27 cellular contexts compared by ENCODE assay signal in the genomic region with DNA sequence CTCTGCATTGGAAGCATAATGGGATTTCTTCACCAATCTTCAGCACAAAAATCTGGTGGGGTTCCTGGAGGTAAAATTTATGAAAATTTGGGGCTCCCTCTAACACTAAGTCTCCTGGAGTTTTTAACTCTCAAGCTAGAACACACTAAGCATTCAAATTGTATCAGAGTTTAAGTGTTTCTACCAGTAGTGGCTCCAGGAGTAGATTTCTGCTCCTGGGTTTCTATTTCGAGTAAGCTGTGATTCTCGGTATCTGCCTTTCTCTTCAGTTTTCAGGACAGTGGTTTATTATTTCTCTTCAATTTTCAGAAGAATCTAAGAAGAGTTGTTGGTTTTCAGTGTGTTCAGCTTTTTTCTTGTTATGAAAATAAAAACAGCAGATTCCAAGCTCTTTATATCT.
"Had no signal": no experiment of that assay in that cellular context is flagged by ENCODE, and none has a peak within 500 bp of the region (broad histone marks: within the 10 kb centered on the region; RNA-seq: fewer than 3 reads in every experiment).

No MANE protein-coding gene starts in this region.

- H3K27me3 Mint-ChIP-seq: activated B cell treated with CpG ODN at 0.5 μM for 24 hours; activated CD4-positive, alpha-beta T cell treated with anti-CD3 and anti-CD28 coated beads, Interleukin-2, amount 10 ng/mL, durations not matched to agents 24 days and 14 days; activated naive CD8-positive, alpha-beta T cell treated with anti-CD3 and anti-CD28 coated beads, Interleukin-2, amount 50 U/mL, for 24 hours; T-cell had no signal

- H3K27me3 ChIP-seq: ascending aorta, body of pancreas, SJSA1 had no signal

- H3K4me3 ChIP-seq: ascending aorta, body of pancreas, SJSA1 had no signal

- H3K27ac Mint-ChIP-seq: activated B cell treated with CpG ODN at 0.5 μM for 24 hours; activated CD4-positive, alpha-beta T cell treated with anti-CD3 and anti-CD28 coated beads, Interleukin-2, amount 10 ng/mL, durations not matched to agents 24 days and 14 days; activated naive CD4-positive, alpha-beta T cell treated with anti-CD3 and anti-CD28 coated beads, Interleukin-2, amount 50 U/mL, for 72 hours; activated naive CD8-positive, alpha-beta T cell treated with anti-CD3 and anti-CD28 coated beads, Interleukin-2, amount 50 U/mL, for 24 hours; T-cell had no signal

- H3K9me3 ChIP-seq: ascending aorta, body of pancreas, SJSA1 had no signal

- H3K36me3 Mint-ChIP-seq: T-cell had no signal

- FAIRE-seq: bronchial epithelial cell, TTC549 had no signal

- DNase-seq: activated B cell treated with CpG ODN at 0.5 μM for 24 hours; activated CD4-positive, alpha-beta T cell treated with anti-CD3 and anti-CD28 coated beads for 1 hour; activated CD4-positive, alpha-beta T cell treated with anti-CD3 and anti-CD28 coated beads, Interleukin-2, amount 10 ng/mL, durations not matched to agents 24 days and 14 days; activated CD4-positive, alpha-beta T cell treated with anti-CD3 and anti-CD28 coated beads, Interleukin-2, amount 50 U/mL, for 48 hours; activated effector memory CD4-positive, alpha-beta T cell treated with anti-CD3 and anti-CD28 coated beads, Interleukin-2, amount 50 U/mL, for 16 hours; activated naive CD4-positive, alpha-beta T cell treated with Interleukin-2 at 50 U/mL for 16 hours; activated naive CD8-positive, alpha-beta T cell treated with anti-CD3 and anti-CD28 coated beads, Interleukin-2, amount 50 U/mL, for 24 hours; activated T-cell treated with anti-CD3 and anti-CD28 coated beads, Interleukin-2, amount 50 U/mL, for 4 hours; amniotic stem cell; body of pancreas; central memory CD4-positive, alpha-beta T cell; NCI-H146; NCI-H187 treated with DMSO at 0.1 percent for 48 hours; NCI-H2171; NCI-H2227 treated with DMSO at 0.1 percent for 48 hours; NCI-H526; NCI-H82; NK-92 treated with Interleukin-12 subunit alpha and Interleukin-12 subunit beta, amount 100 ng/mL, for 24 hours; SHP77; T-cell; T-helper 2 cell; T1000 had no signal

- H3K4me1 ChIP-seq: ascending aorta, body of pancreas, SJSA1 had no signal

- H3K4me1 Mint-ChIP-seq: activated B cell treated with CpG ODN at 0.5 μM for 24 hours; activated naive CD8-positive, alpha-beta T cell treated with anti-CD3 and anti-CD28 coated beads, Interleukin-2, amount 50 U/mL, for 24 hours; T-cell had no signal

- H3K36me3 ChIP-seq: ascending aorta, SJSA1 had no signal

- H3K27ac ChIP-seq: ascending aorta, body of pancreas, SJSA1 had no signal

- ATAC-seq: activated naive CD4-positive, alpha-beta T cell treated with anti-CD3 and anti-CD28 coated beads, Interleukin-2, amount 50 U/mL, for 72 hours; activated naive CD8-positive, alpha-beta T cell treated with anti-CD3 and anti-CD28 coated beads, Interleukin-2, amount 50 U/mL, for 24 hours; activated T-cell treated with anti-CD3 and anti-CD28 coated beads, Interleukin-2, amount 50 U/mL, for 4 hours; body of pancreas; T-cell had no signal

- H3K4me3 Mint-ChIP-seq: activated B cell treated with CpG ODN at 0.5 μM for 24 hours; activated CD4-positive, alpha-beta T cell treated with anti-CD3 and anti-CD28 coated beads, Interleukin-2, amount 10 ng/mL, durations not matched to agents 24 days and 14 days; activated naive CD8-positive, alpha-beta T cell treated with anti-CD3 and anti-CD28 coated beads, Interleukin-2, amount 50 U/mL, for 24 hours; activated T-cell treated with anti-CD3 and anti-CD28 coated beads, Interleukin-2, amount 50 U/mL, for 4 hours; T-cell had no signal
